24 cellular contexts compared by ENCODE assay signal in the genomic region with DNA sequence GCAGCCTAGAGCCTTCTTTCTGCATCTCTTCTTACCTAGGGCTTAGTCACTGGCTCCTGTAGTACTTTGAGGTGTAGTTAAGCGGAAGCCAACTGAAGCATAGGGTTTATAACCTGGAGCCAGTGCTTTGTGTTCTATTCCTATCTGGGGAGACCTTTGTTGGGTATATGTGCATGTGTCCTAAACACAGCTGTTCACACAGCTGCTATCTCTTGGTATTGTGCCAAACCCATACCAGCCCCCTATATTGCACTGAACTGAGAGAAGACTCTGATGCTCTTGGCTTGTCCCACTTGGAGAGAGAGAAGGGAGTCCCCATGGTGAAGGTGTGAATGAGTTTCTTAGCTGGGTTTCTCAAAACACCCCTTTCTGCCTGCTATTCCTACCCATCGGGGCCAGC. TPM values are rescaled to one million over a fixed set of nuclear protein-coding genes. Genes with fewer than 3 reads are reported as not detected.
"Had no signal": no experiment of that assay in that cellular context is flagged by ENCODE, and none has a peak within 500 bp of the region (broad histone marks: within the 10 kb centered on the region; RNA-seq: fewer than 3 reads in every experiment).

No MANE protein-coding gene starts in this region.

- H3K4me3 ChIP-seq: body of pancreas, left lung, lung, sigmoid colon, testis, uterus had no signal

- H3K27ac Mint-ChIP-seq: activated naive CD4-positive, alpha-beta T cell treated with anti-CD3 and anti-CD28 coated beads, Interleukin-2, amount 50 U/mL, for 24 hours; immature natural killer cell; mesothelial cell of epicardium; natural killer cell; progenitor cell of endocrine pancreas; stimulated activated naive B cell treated with anti-CD40 and anti-IgM and Interleukin-4, amounts not matched to agents 10 μg/mL and 1 μg/mL and 100 μg/mL, for 72 hours had no signal

- H3K36me3 ChIP-seq: left lung, sigmoid colon, uterus had no signal

- H3K27me3 ChIP-seq: body of pancreas, sigmoid colon, testis, uterus had no signal

- H3K9me3 Mint-ChIP-seq: activated naive CD4-positive, alpha-beta T cell treated with anti-CD3 and anti-CD28 coated beads, Interleukin-2, amount 50 U/mL, for 24 hours; immature natural killer cell; mesothelial cell of epicardium; natural killer cell; stimulated activated naive B cell treated with anti-CD40 and anti-IgM and Interleukin-4, amounts not matched to agents 10 μg/mL and 1 μg/mL and 100 μg/mL, for 72 hours had no signal

- H3K4me1 Mint-ChIP-seq: activated naive CD4-positive, alpha-beta T cell treated with anti-CD3 and anti-CD28 coated beads, Interleukin-2, amount 50 U/mL, for 24 hours; immature natural killer cell; mesothelial cell of epicardium; natural killer cell; stimulated activated naive B cell treated with anti-CD40 and anti-IgM and Interleukin-4, amounts not matched to agents 10 μg/mL and 1 μg/mL and 100 μg/mL, for 72 hours had no signal

- H3K27ac ChIP-seq: body of pancreas, left lung, sigmoid colon, testis, uterus had no signal

- DNase-seq: activated gamma-delta T cell treated with Interleukin-2 at 50 U/mL for 16 hours; activated T-cell treated with anti-CD3 and anti-CD28 coated beads, Interleukin-2, amount 50 U/mL, for 1 hour; anterior cingulate cortex; body of pancreas; effector CD4-positive, alpha-beta T cell; erythroblast; foreskin fibroblast; immature natural killer cell; kidney glomerular epithelial cell; left lung; natural killer cell; retina; sigmoid colon; stimulated activated CD4-positive, alpha-beta T cell treated with anti-CD3 and anti-CD28 coated beads, Interleukin-2, amount 100 ng/mL, for 48 hours; stimulated activated CD8-positive, alpha-beta memory T cell treated with anti-CD3 and anti-CD28 coated beads, Interleukin-4, amount 100 ng/mL, for 48 hours; stimulated activated naive B cell treated with anti-CD40 and anti-IgM and Interleukin-4, amounts not matched to agents 10 μg/mL and 1 μg/mL and 100 μg/mL, for 72 hours; testis; trophoblast cell; uterus had no signal

- H3K27me3 Mint-ChIP-seq: progenitor cell of endocrine pancreas had no signal

- H3K9me3 ChIP-seq: body of pancreas, left lung, sigmoid colon, testis, uterus had no signal

- H3K4me1 ChIP-seq: left lung, testis, uterus had no signal

- H3K4me3 Mint-ChIP-seq: activated naive CD4-positive, alpha-beta T cell treated with anti-CD3 and anti-CD28 coated beads, Interleukin-2, amount 50 U/mL, for 24 hours; immature natural killer cell; mesothelial cell of epicardium; natural killer cell; stimulated activated naive B cell treated with anti-CD40 and anti-IgM and Interleukin-4, amounts not matched to agents 10 μg/mL and 1 μg/mL and 100 μg/mL, for 72 hours had no signal

- H3K36me3 Mint-ChIP-seq: activated naive CD4-positive, alpha-beta T cell treated with anti-CD3 and anti-CD28 coated beads, Interleukin-2, amount 50 U/mL, for 24 hours; immature natural killer cell; mesothelial cell of epicardium; natural killer cell; stimulated activated naive B cell treated with anti-CD40 and anti-IgM and Interleukin-4, amounts not matched to agents 10 μg/mL and 1 μg/mL and 100 μg/mL, for 72 hours had no signal

RNA-seq across cellular contexts. Expression of a gene that starts 17.2 kb away (rescaled TPM):
- total RNA-seq: osteocyte had no signal
- polyA plus RNA-seq: immature natural killer cell had no signal
